ENCODE assay signal across 24 cellular contexts in genomic region chr21:39720126-39720778, GRCh38. TPM values are rescaled to one million over a fixed set of nuclear protein-coding genes. Genes with fewer than 3 reads are reported as not detected.
A peak's percentile ranks its signal among the peaks of the same experiment; 100 is the strongest.
DNase-seq lines count a peak whose midpoint lies in the region; ATAC-seq and TF ChIP-seq lines count a peak whose summit lies in the region.
"Had no signal": no experiment of that assay in that cellular context is flagged by ENCODE, and none has a peak within 500 bp of the region (broad histone marks: within the 10 kb centered on the region; RNA-seq: fewer than 3 reads in every experiment).

No MANE protein-coding gene starts in this region.

- H4K20me1 ChIP-seq in GM23248 (ENCODE audit: insufficient read depth), result no peaks in the 10 kb centered on the region
- H4K20me1 ChIP-seq: BLaER1 had no signal

- no peak overlapping the region for H3K4me3 ChIP-seq in AG09309 (ENCODE audit: control insufficient read depth, low read depth, low read length)
- no peak overlapping the region for H3K4me3 ChIP-seq in GM23248
- H3K4me3 ChIP-seq: BLaER1, HAP-1, upper lobe of left lung had no signal

- H3K4me2 ChIP-seq in GM23248 (ENCODE audit: unreplicated experiment), result no peak overlapping the region
- H3K4me2 ChIP-seq: BLaER1 had no signal

- H3K79me2 ChIP-seq in GM23248 (ENCODE audit: insufficient read depth), result no peaks in the 10 kb centered on the region
- H3K79me2 ChIP-seq: parathyroid adenoma had no signal

- no peaks in the 10 kb centered on the region for H3F3A ChIP-seq in GM23248 (ENCODE audit: insufficient read depth)

- no peaks in the 10 kb centered on the region for H3K9me2 ChIP-seq in GM23248 (ENCODE audit: insufficient read depth)

- H3K27ac Mint-ChIP-seq in stimulated activated naive CD8-positive, alpha-beta T cell treated with anti-CD3 and anti-CD28 coated beads, Interleukin-15, amount 100 ng/mL, for 72 hours, result no peak overlapping the region
- H3K27ac Mint-ChIP-seq: activated CD4-positive, alpha-beta memory T cell treated with anti-CD3 and anti-CD28 coated beads, Interleukin-2, amount 10 ng/mL, durations not matched to agents 7 days and 5 days; activated naive CD4-positive, alpha-beta T cell treated with anti-CD3 and anti-CD28 coated beads for 36 hours; activated T-cell treated with anti-CD3 and anti-CD28 coated beads, Interleukin-2, amount 50 U/mL, for 24 hours; naive thymus-derived CD8-positive, alpha-beta T cell; T-helper 1 cell treated with Interleukin-12 subunit alpha and Interleukin-12 subunit beta and Interleukin-4 antibody, amounts not matched to agents 30 μg/mL and 1 μg/mL, for 36 hours had no signal

- peak; percentile 10 for DNase-seq in AG09309 (ENCODE audit: low read depth)
- peak; percentile 42 for DNase-seq in GM23248
- DNase-seq in kidney tubule cell (ENCODE audit: low spot score), result peak; percentile 12
- DNase-seq in HPDE6-E6E7 (ENCODE audit: extremely low spot score), result no peak
- no peak for DNase-seq in stimulated activated naive CD8-positive, alpha-beta T cell treated with anti-CD3 and anti-CD28 coated beads, Interleukin-15, amount 100 ng/mL, for 72 hours
- DNase-seq: activated CD4-positive, alpha-beta memory T cell treated with anti-CD3 and anti-CD28 coated beads, Interleukin-2, amount 10 ng/mL, durations not matched to agents 7 days and 5 days; activated naive CD4-positive, alpha-beta T cell treated with anti-CD3 and anti-CD28 coated beads for 36 hours; activated T-cell treated with anti-CD3 and anti-CD28 coated beads, Interleukin-2, amount 50 U/mL, for 24 hours; Calu3; IMR-90; naive thymus-derived CD8-positive, alpha-beta T cell; NCI-H226; stimulated activated CD4-positive, alpha-beta T cell treated with anti-CD3 and anti-CD28 coated beads, Interleukin-2, amount 100 ng/mL, for 24 hours; stimulated activated naive CD4-positive, alpha-beta T cell treated with Interleukin-2 at 50 U/mL for 16 hours; upper lobe of left lung; WERI-Rb-1 had no signal

- in situ Hi-C loops in GM23248 (cut with MboI), result no loop called here

- H2AFZ ChIP-seq in GM23248, result no peak overlapping the region
- H2AFZ ChIP-seq: parathyroid adenoma had no signal

- H3K9ac ChIP-seq in GM23248, result no peak overlapping the region
- H3K9ac ChIP-seq: BLaER1, parathyroid adenoma had no signal

- ATAC-seq in activated CD4-positive, CD25-positive, alpha-beta regulatory T cell treated with anti-CD3 and anti-CD28 coated beads, Interleukin-2, amount 50 U/mL, for 24 hours, result no peak
- ATAC-seq in GM21526 (IDR thresholded peaks at IDR 0.05; ENCODE audit: low FRiP score, unreplicated experiment), result no peak
- no peak for ATAC-seq in stimulated activated naive CD8-positive, alpha-beta T cell treated with anti-CD3 and anti-CD28 coated beads, Interleukin-15, amount 100 ng/mL, for 72 hours
- ATAC-seq: naive thymus-derived CD8-positive, alpha-beta T cell had no signal

- 18 to 20% methylated on average over 5 of the region's 5 CpGs for WGBS in GM23248 (ENCODE audit: low coverage in 1 of 2, low lambda C conversion rate in 2 of 2, missing lambda C conversion rate in 2 of 2), 2 experiments

- peaks cover 28% of the 10 kb centered on the region for H3K27me3 Mint-ChIP-seq in stimulated activated naive CD8-positive, alpha-beta T cell treated with anti-CD3 and anti-CD28 coated beads, Interleukin-15, amount 100 ng/mL, for 72 hours
- H3K27me3 Mint-ChIP-seq: activated CD4-positive, alpha-beta memory T cell treated with anti-CD3 and anti-CD28 coated beads, Interleukin-2, amount 10 ng/mL, durations not matched to agents 7 days and 5 days had no signal

- H3K9me3 Mint-ChIP-seq in stimulated activated naive CD8-positive, alpha-beta T cell treated with anti-CD3 and anti-CD28 coated beads, Interleukin-15, amount 100 ng/mL, for 72 hours, result no peaks in the 10 kb centered on the region
- H3K9me3 Mint-ChIP-seq: activated CD4-positive, alpha-beta memory T cell treated with anti-CD3 and anti-CD28 coated beads, Interleukin-2, amount 10 ng/mL, durations not matched to agents 7 days and 5 days; activated T-cell treated with anti-CD3 and anti-CD28 coated beads, Interleukin-2, amount 50 U/mL, for 24 hours; T-helper 1 cell treated with Interleukin-12 subunit alpha and Interleukin-12 subunit beta and Interleukin-4 antibody, amounts not matched to agents 30 μg/mL and 1 μg/mL, for 36 hours had no signal

- no peaks in the 10 kb centered on the region for H3K36me3 ChIP-seq in GM23248 (ENCODE audit: low read depth)
- H3K36me3 ChIP-seq: BLaER1, HAP-1, upper lobe of left lung, WERI-Rb-1 had no signal

- no peaks in the 10 kb centered on the region for H3K4me1 Mint-ChIP-seq in stimulated activated naive CD8-positive, alpha-beta T cell treated with anti-CD3 and anti-CD28 coated beads, Interleukin-15, amount 100 ng/mL, for 72 hours
- H3K4me1 Mint-ChIP-seq: activated CD4-positive, alpha-beta memory T cell treated with anti-CD3 and anti-CD28 coated beads, Interleukin-2, amount 10 ng/mL, durations not matched to agents 7 days and 5 days; naive thymus-derived CD8-positive, alpha-beta T cell had no signal

- no peaks in the 10 kb centered on the region for H3K4me1 ChIP-seq in GM23248 (ENCODE audit: insufficient read depth)
- H3K4me1 ChIP-seq: BLaER1, HAP-1, parathyroid adenoma, upper lobe of left lung had no signal

- no peak overlapping the region for H3K4me3 Mint-ChIP-seq in stimulated activated naive CD8-positive, alpha-beta T cell treated with anti-CD3 and anti-CD28 coated beads, Interleukin-15, amount 100 ng/mL, for 72 hours
- H3K4me3 Mint-ChIP-seq: activated CD4-positive, alpha-beta memory T cell treated with anti-CD3 and anti-CD28 coated beads, Interleukin-2, amount 10 ng/mL, durations not matched to agents 7 days and 5 days; activated naive CD4-positive, alpha-beta T cell treated with anti-CD3 and anti-CD28 coated beads for 36 hours; activated T-cell treated with anti-CD3 and anti-CD28 coated beads, Interleukin-2, amount 50 U/mL, for 24 hours; naive thymus-derived CD8-positive, alpha-beta T cell; T-helper 1 cell treated with Interleukin-12 subunit alpha and Interleukin-12 subunit beta and Interleukin-4 antibody, amounts not matched to agents 30 μg/mL and 1 μg/mL, for 36 hours had no signal

- H3K27ac ChIP-seq in GM23248 (no peak overlapping the region), VCaP (no peak overlapping the region)
- H3K27ac ChIP-seq: BLaER1, parathyroid adenoma, upper lobe of left lung, WERI-Rb-1 had no signal

- peak; percentile 33 for TF ChIP-seq CTCF in AG09309 (IDR thresholded peaks at IDR 0.05; ENCODE audit: control insufficient read depth, insufficient read depth, low read depth, low read length, missing control alignments)
- TF ChIP-seq CTCF in VCaP (conservative IDR thresholded peaks at IDR 0.05), result peak; percentile 27; the same call in 1 of the 2 replicates

- no peaks in the 10 kb centered on the region for H3K9me3 ChIP-seq in GM23248 (ENCODE audit: low read depth)
- H3K9me3 ChIP-seq: HAP-1, upper lobe of left lung had no signal

- H3K27me3 ChIP-seq in GM23248 (replicated peaks; ENCODE audit: insufficient read depth), result no peaks in the 10 kb centered on the region
- H3K27me3 ChIP-seq: BLaER1, upper lobe of left lung had no signal

RNA-seq across cellular contexts. Expression of gene IGSF5, which starts 24.7 kb away (rescaled TPM):
- not detected in 2 replicates for total RNA-seq in GM23248 (2014; rRNA removed; shearing (Covaris generic))
- polyA plus RNA-seq in GM23248 (2016; fragmentation: Nextera tagmentation; extraction: Ambion mirVana), result not detected in 2 replicates
- total RNA-seq: activated CD4-positive, alpha-beta memory T cell treated with anti-CD3 and anti-CD28 coated beads, Interleukin-2, amount 10 ng/mL, durations not matched to agents 7 days and 5 days; activated naive CD4-positive, alpha-beta T cell treated with anti-CD3 and anti-CD28 coated beads for 36 hours; IMR-90; lung microvascular endothelial cell; naive thymus-derived CD8-positive, alpha-beta T cell; upper lobe of left lung had no signal
- polyA plus RNA-seq: IMR-90; naive thymus-derived CD8-positive, alpha-beta T cell had no signal

Comparison
In these comparisons a context has a peak if more than half of its experiments do, and no peak if none do; other contexts are left out.
1. DNase-seq: peak in AG09309 (single experiment), GM23248 (single experiment) and kidney tubule cell (single experiment); none in HPDE6-E6E7 (single experiment) and stimulated activated naive CD8-positive, alpha-beta T cell treated with anti-CD3 and anti-CD28 coated beads, Interleukin-15, amount 100 ng/mL, for 72 hours (0 of 2).